Comparison of ENCODE assay signal across 9 cellular contexts in genomic region chr16:1003551-1004347, GRCh38. TPM values are rescaled to one million over a fixed set of nuclear protein-coding genes. Genes with fewer than 3 reads are reported as not detected.
A peak's percentile ranks its signal among the peaks of the same experiment; 100 is the strongest.
DNase-seq lines count a peak whose midpoint lies in the region; ATAC-seq, FAIRE-seq and TF ChIP-seq lines count a peak whose summit lies in the region.
"Had no signal": no experiment of that assay in that cellular context is flagged by ENCODE, and none has a peak within 500 bp of the region (broad histone marks: within the 10 kb centered on the region; RNA-seq: fewer than 3 reads in every experiment).

No MANE protein-coding gene starts in this region.

- H3K9ac ChIP-seq in HepG2 (ENCODE audit: insufficient read depth, low read depth, low read length) (no peak overlapping the region), Karpas-422 (ENCODE audit: low read length) (no peak overlapping the region)

- 22% methylated on average over 17 of the region's 33 CpGs for WGBS in HepG2 (ENCODE audit: low lambda C conversion rate)
- WGBS in right lobe of liver (ENCODE audit: insufficient coverage, low coverage, low lambda C conversion rate, missing lambda C conversion rate): 39% methylated on average over 6 of the region's 33 CpGs

- no peak for ATAC-seq in HepG2
- no peak for ATAC-seq in right lobe of liver
- no peak for ATAC-seq in GM18861 (IDR thresholded peaks at IDR 0.05; ENCODE audit: unreplicated experiment)
- ATAC-seq in stimulated activated memory B cell treated with anti-CD40 and anti-IgM and Interleukin-4, amounts not matched to agents 10 μg/mL and 1 μg/mL and 100 μg/mL, for 72 hours: no peak

- no TSS peak for BruUV-seq in HepG2 (replicated peaks; lab: Mats Ljungman, UMichigan)

- H3K4me3 Mint-ChIP-seq in stimulated activated memory B cell treated with anti-CD40 and anti-IgM and Interleukin-4, amounts not matched to agents 10 μg/mL and 1 μg/mL and 100 μg/mL, for 72 hours: no peak overlapping the region

- H3K36me3 ChIP-seq in HepG2 (replicated peaks in 1 of 2; ENCODE audit: control insufficient read depth in 1 of 2, insufficient read depth in 2 of 2, low read length in 2 of 2): no peaks in the 10 kb centered on the region
- H3K36me3 ChIP-seq in right lobe of liver: no peaks in the 10 kb centered on the region
- no peaks in the 10 kb centered on the region for H3K36me3 ChIP-seq in Karpas-422 (ENCODE audit: insufficient read depth, low read length)

- intact Hi-C loops in HepG2 (cut with micrococcal nuclease; ENCODE audit: unreplicated experiment): no loop called here
- intact Hi-C loops in right lobe of liver (cut with DNase I): no loop called here

- no peaks in the 10 kb centered on the region for H3K79me2 ChIP-seq in HepG2 (ENCODE audit: insufficient read depth, low read length)
- no peaks in the 10 kb centered on the region for H3K79me2 ChIP-seq in Karpas-422 (ENCODE audit: low read length)

- peaks cover 22% of the 10 kb centered on the region for H3K4me1 Mint-ChIP-seq in stimulated activated memory B cell treated with anti-CD40 and anti-IgM and Interleukin-4, amounts not matched to agents 10 μg/mL and 1 μg/mL and 100 μg/mL, for 72 hours

- H3K9me2 ChIP-seq in Karpas-422 (replicated peaks; ENCODE audit: insufficient read depth, low read length): no peaks in the 10 kb centered on the region

- H2AFZ ChIP-seq in HepG2 (ENCODE audit: low read length) (no peak overlapping the region), Karpas-422 (ENCODE audit: low read length) (no peak overlapping the region)

- TF ChIP-seq POLR2A in HepG2 (IDR thresholded peaks at IDR 0.05; ENCODE audit: insufficient read depth in 1 of 2, low read depth in 2 of 2, low read length in 2 of 2) (no peak), right lobe of liver (IDR thresholded peaks at IDR 0.05) (no peak)

- no peaks in the 10 kb centered on the region for H3K9me3 Mint-ChIP-seq in stimulated activated memory B cell treated with anti-CD40 and anti-IgM and Interleukin-4, amounts not matched to agents 10 μg/mL and 1 μg/mL and 100 μg/mL, for 72 hours

- TF ChIP-seq CTCF in HepG2 (CRISPR knock-in tag; IDR thresholded peaks at IDR 0.05) (no peak), right lobe of liver (IDR thresholded peaks at IDR 0.05) (no peak)

- TF ChIP-seq EP300 in HepG2 (IDR thresholded peaks at IDR 0.05; ENCODE audit: low read depth in 2 of 2, low read length in 2 of 2): no peak
- TF ChIP-seq EP300 in HepG2 (CRISPR knock-in tag; IDR thresholded peaks at IDR 0.05; ENCODE audit: borderline replicate concordance): no peak

- H3K4me3 ChIP-seq in HepG2 (replicated peaks in 1 of 3; ENCODE audit: insufficient read depth in 1 of 3, low read depth in 2 of 3, low read length in 3 of 3): no peak overlapping the region
- no peak overlapping the region for H3K4me3 ChIP-seq in right lobe of liver
- H3K4me3 ChIP-seq in Karpas-422 (ENCODE audit: low read length): no peak overlapping the region

- H3K27ac ChIP-seq in HepG2 (ENCODE audit: extremely low read length, insufficient read depth, low read length) (no peak overlapping the region), right lobe of liver (no peak overlapping the region), Karpas-422 (ENCODE audit: low read length) (no peak overlapping the region)

- in situ Hi-C loops in HepG2 (cut with HindIII; ENCODE audit: extremely low pct_ligation_motif_present, low pct_unique_long_range_greater_than_20kb): no loop called here

- no peak for TF ChIP-seq RAD21 in HepG2 (CRISPR knock-in tag; IDR thresholded peaks at IDR 0.05)

- H3K27ac Mint-ChIP-seq in stimulated activated memory B cell treated with anti-CD40 and anti-IgM and Interleukin-4, amounts not matched to agents 10 μg/mL and 1 μg/mL and 100 μg/mL, for 72 hours: no peak overlapping the region

- DNase-seq in HepG2 (ENCODE audit: low spot score) (no peak), right lobe of liver (no peak), lung microvascular endothelial cell (ENCODE audit: low read depth in 2 of 2) (peak; percentile 36 to 44), urothelium cell line (ENCODE audit: low spot score) (peak; percentile 52), Karpas-422 (no peak)
- peak; percentile 48 for DNase-seq in activated T-cell treated with anti-CD3 and anti-CD28 coated beads, Interleukin-2, amount 50 U/mL, for 1 hour

- H3K27me3 Mint-ChIP-seq in stimulated activated memory B cell treated with anti-CD40 and anti-IgM and Interleukin-4, amounts not matched to agents 10 μg/mL and 1 μg/mL and 100 μg/mL, for 72 hours: peaks cover 73% of the 10 kb centered on the region

- FAIRE-seq in HepG2 (lab: Jason Lieb, UNC) (no peak), urothelium cell line (lab: Jason Lieb, UNC) (no peak)
- FAIRE-seq: frontal cortex had no signal

- H3K27me3 ChIP-seq in HepG2 (ENCODE audit: control insufficient read depth in 1 of 2, insufficient read depth in 2 of 2, low read length in 2 of 2) (peaks cover 37 to 85% of the 10 kb centered on the region in 2 experiments), right lobe of liver (no peaks in the 10 kb centered on the region), Karpas-422 (ENCODE audit: low read length) (no peaks in the 10 kb centered on the region)

- H4K20me1 ChIP-seq in HepG2 (ENCODE audit: insufficient read depth, low read length) (peaks cover 4% of the 10 kb centered on the region; the same call in 1 of the 2 replicates), Karpas-422 (ENCODE audit: insufficient read depth, low read depth, low read length) (no peaks in the 10 kb centered on the region)

- no peaks in the 10 kb centered on the region for H3K36me3 Mint-ChIP-seq in stimulated activated memory B cell treated with anti-CD40 and anti-IgM and Interleukin-4, amounts not matched to agents 10 μg/mL and 1 μg/mL and 100 μg/mL, for 72 hours

- H3K4me1 ChIP-seq in HepG2 (ENCODE audit: insufficient read depth, low read length) (no peaks in the 10 kb centered on the region), right lobe of liver (no peaks in the 10 kb centered on the region), Karpas-422 (ENCODE audit: low read length) (no peaks in the 10 kb centered on the region)

- H3K9me3 ChIP-seq in HepG2 (ENCODE audit: low read length): no peaks in the 10 kb centered on the region
- no peaks in the 10 kb centered on the region for H3K9me3 ChIP-seq in right lobe of liver
- H3K9me3 ChIP-seq in Karpas-422 (ENCODE audit: low read length): no peaks in the 10 kb centered on the region

- H3K4me2 ChIP-seq in HepG2 (ENCODE audit: low read depth, low read length) (no peak overlapping the region), Karpas-422 (ENCODE audit: low read depth, low read length, poor library complexity, severe bottlenecking) (no peak overlapping the region)

- POLR2A ChIA-PET in HepG2 (lab: Yijun Ruan, JAX): no interaction called here

- CTCF ChIA-PET in HepG2 (lab: Yijun Ruan, JAX; ENCODE audit: low intra/inter-chr PET ratio, low total read pairs): no interaction called here

RNA-seq across cellular contexts. Expression of gene SOX8, which starts 22.2 kb away (rescaled TPM):
- total RNA-seq in HepG2 (2016; rRNA removed; fragmentation: Illumina TruSeq; extraction: Trizol) (0.15 and 0.20 TPM in 2 replicates), right lobe of liver (under 1 TPM in 3 of 6 experiments, not detected in 3; 0.07 to 0.13 (median 0.09) TPM), lung microvascular endothelial cell (0.22 and 0.60 TPM in 2 replicates)
- total RNA-seq in HepG2 (2016; cell fraction: cytosol; rRNA removed; fragmentation: Illumina TruSeq; extraction: Trizol; ENCODE audit: low read depth): not detected in 2 replicates
- total RNA-seq in HepG2 (2016; cell fraction: insoluble cytoplasmic fraction; rRNA removed; fragmentation: Illumina TruSeq; extraction: Trizol): 0.21 and 0.28 TPM in 2 replicates
- 0.19 and 0.31 TPM in 2 replicates for total RNA-seq in HepG2 (2016; cell fraction: membrane; rRNA removed; fragmentation: Illumina TruSeq; extraction: Trizol)
- 0.22 TPM in 1 of 2 replicates, not detected in the other for total RNA-seq in HepG2 (2016; cell fraction: nucleus; rRNA removed; fragmentation: Illumina TruSeq; extraction: Trizol)
- polyA plus RNA-seq in HepG2 (2011; rRNA removed): 0.28 and 0.34 TPM in 2 replicates
- polyA plus RNA-seq in HepG2 (2011; cell fraction: cytosol; rRNA removed): 0.32 and 0.42 TPM in 2 replicates
- polyA plus RNA-seq in HepG2 (2011; cell fraction: nucleus; rRNA removed): 3.2 and 3.6 TPM in 2 replicates
- polyA plus RNA-seq in HepG2 (2012): 0.25 and 0.61 TPM in 2 replicates
- 0.06 and 0.08 TPM in 2 replicates for polyA plus RNA-seq in HepG2 (2016; cell fraction: cytosol; fragmentation: Illumina TruSeq; extraction: Trizol; ENCODE audit: low read depth)
- 0.33 and 0.39 TPM in 2 replicates for polyA plus RNA-seq in HepG2 (2016; cell fraction: insoluble cytoplasmic fraction; fragmentation: Illumina TruSeq; extraction: Trizol; ENCODE audit: low read depth)
- polyA plus RNA-seq in HepG2 (2016; cell fraction: membrane; fragmentation: Illumina TruSeq; extraction: Trizol; ENCODE audit: low read depth): 0.20 TPM in 1 of 2 replicates, not detected in the other
- polyA plus RNA-seq in HepG2 (2016; cell fraction: nucleus; fragmentation: Illumina TruSeq; extraction: Trizol; ENCODE audit: insufficient read depth, low read depth): 0.55 and 0.61 TPM in 2 replicates
- 0.09 and 0.42 TPM in 2 replicates for polyA minus RNA-seq in HepG2 (2011; rRNA and poly(A)+ RNA removed; ENCODE audit: low replicate concordance)
- polyA minus RNA-seq in HepG2 (2011; cell fraction: cytosol; rRNA and poly(A)+ RNA removed): 0.30 TPM in 1 of 2 replicates, not detected in the other
- 0.25 and 0.39 TPM in 2 replicates for polyA minus RNA-seq in HepG2 (2011; cell fraction: nucleus; rRNA and poly(A)+ RNA removed)
- not detected in 2 replicates for total RNA-seq in Karpas-422 (2014; rRNA removed; shearing (Covaris generic); ENCODE audit: low replicate concordance)

RNA-seq across cellular contexts. Expression of gene LMF1, which starts 33.0 kb away (rescaled TPM):
- total RNA-seq in HepG2 (2016; rRNA removed; fragmentation: Illumina TruSeq; extraction: Trizol) (2.3 and 6.8 TPM in 2 replicates), right lobe of liver (10 to 100 TPM; 10.9 to 20.0 (median 13.8) TPM), lung microvascular endothelial cell (6.3 and 8.9 TPM in 2 replicates)
- total RNA-seq in HepG2 (2016; cell fraction: cytosol; rRNA removed; fragmentation: Illumina TruSeq; extraction: Trizol; ENCODE audit: low read depth): 23.4 and 25.3 TPM in 2 replicates
- 1.7 and 5.9 TPM in 2 replicates for total RNA-seq in HepG2 (2016; cell fraction: insoluble cytoplasmic fraction; rRNA removed; fragmentation: Illumina TruSeq; extraction: Trizol)
- 6.7 and 7.2 TPM in 2 replicates for total RNA-seq in HepG2 (2016; cell fraction: membrane; rRNA removed; fragmentation: Illumina TruSeq; extraction: Trizol)
- total RNA-seq in HepG2 (2016; cell fraction: nucleus; rRNA removed; fragmentation: Illumina TruSeq; extraction: Trizol): 6.8 and 8.9 TPM in 2 replicates
- 8.5 and 13.7 TPM in 2 replicates for polyA plus RNA-seq in HepG2 (2011; rRNA removed)
- 6.6 and 9.1 TPM in 2 replicates for polyA plus RNA-seq in HepG2 (2011; cell fraction: cytosol; rRNA removed)
- polyA plus RNA-seq in HepG2 (2011; cell fraction: nucleus; rRNA removed): 21.9 and 22.4 TPM in 2 replicates
- 7.4 and 13.7 TPM in 2 replicates for polyA plus RNA-seq in HepG2 (2012)
- 1.2 and 1.4 TPM in 2 replicates for polyA plus RNA-seq in HepG2 (2016; cell fraction: cytosol; fragmentation: Illumina TruSeq; extraction: Trizol; ENCODE audit: low read depth)
- polyA plus RNA-seq in HepG2 (2016; cell fraction: insoluble cytoplasmic fraction; fragmentation: Illumina TruSeq; extraction: Trizol; ENCODE audit: low read depth): 1.7 and 1.8 TPM in 2 replicates
- 1.1 and 1.4 TPM in 2 replicates for polyA plus RNA-seq in HepG2 (2016; cell fraction: membrane; fragmentation: Illumina TruSeq; extraction: Trizol; ENCODE audit: low read depth)
- polyA plus RNA-seq in HepG2 (2016; cell fraction: nucleus; fragmentation: Illumina TruSeq; extraction: Trizol; ENCODE audit: insufficient read depth, low read depth): 9.6 and 11.1 TPM in 2 replicates
- 30.2 and 40.1 TPM in 2 replicates for polyA minus RNA-seq in HepG2 (2011; rRNA and poly(A)+ RNA removed; ENCODE audit: low replicate concordance)
- 10.7 and 15.0 TPM in 2 replicates for polyA minus RNA-seq in HepG2 (2011; cell fraction: cytosol; rRNA and poly(A)+ RNA removed)
- polyA minus RNA-seq in HepG2 (2011; cell fraction: nucleus; rRNA and poly(A)+ RNA removed): 13.4 and 17.4 TPM in 2 replicates
- 12.2 and 16.7 TPM in 2 replicates for total RNA-seq in Karpas-422 (2014; rRNA removed; shearing (Covaris generic); ENCODE audit: low replicate concordance)

Comparison
In these comparisons a context has a peak if more than half of its experiments do, and no peak if none do; other contexts are left out.
1. DNase-seq: peak in activated T-cell treated with anti-CD3 and anti-CD28 coated beads, Interleukin-2, amount 50 U/mL, for 1 hour (single experiment), lung microvascular endothelial cell (2 of 2) and urothelium cell line (single experiment); none in HepG2 (single experiment), right lobe of liver (0 of 3) and Karpas-422 (single experiment).